1 cellular context compared by ENCODE assay signal in genomic region chr14:21267431-21267845, GRCh38.
TF ChIP-seq lines count a peak whose summit lies in the region.

No MANE protein-coding gene starts in this region.

TF ChIP-seq in GM23338, 12 proteins besides CTCF, POLR2A, EP300 and RAD21 (continued from another document):
- TF ChIP-seq REST (IDR thresholded peaks at IDR 0.05; ENCODE audit: unreplicated experiment) (no peak), POLR2AphosphoS5 (IDR thresholded peaks at IDR 0.05; ENCODE audit: low read depth) (no peak), ZNF114 (CRISPR knock-in tag; IDR thresholded peaks at IDR 0.05) (no peak)
- TF ChIP-seq, protein P1, sequence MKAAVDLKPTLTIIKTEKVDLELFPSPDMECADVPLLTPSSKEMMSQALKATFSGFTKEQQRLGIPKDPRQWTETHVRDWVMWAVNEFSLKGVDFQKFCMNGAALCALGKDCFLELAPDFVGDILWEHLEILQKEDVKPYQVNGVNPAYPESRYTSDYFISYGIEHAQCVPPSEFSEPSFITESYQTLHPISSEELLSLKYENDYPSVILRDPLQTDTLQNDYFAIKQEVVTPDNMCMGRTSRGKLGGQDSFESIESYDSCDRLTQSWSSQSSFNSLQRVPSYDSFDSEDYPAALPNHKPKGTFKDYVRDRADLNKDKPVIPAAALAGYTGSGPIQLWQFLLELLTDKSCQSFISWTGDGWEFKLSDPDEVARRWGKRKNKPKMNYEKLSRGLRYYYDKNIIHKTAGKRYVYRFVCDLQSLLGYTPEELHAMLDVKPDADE (IDR thresholded peaks at IDR 0.05), result no peak
